11 cellular contexts compared by ENCODE assay signal in genomic region chr3:197714251-197714650, GRCh38. TPM values are rescaled to one million over a fixed set of nuclear protein-coding genes. Genes with fewer than 3 reads are reported as not detected.
DNase-seq lines count a peak whose midpoint lies in the region; ATAC-seq and TF ChIP-seq lines count a peak whose summit lies in the region.
"Had no signal": no experiment of that assay in that cellular context is flagged by ENCODE, and none has a peak within 500 bp of the region (broad histone marks: within the 10 kb centered on the region; RNA-seq: fewer than 3 reads in every experiment).

No MANE protein-coding gene starts in this region.

- no peak overlapping the region for H2AFZ ChIP-seq in mammary epithelial cell (ENCODE audit: low read depth, low read length)

- H3K27me3 ChIP-seq in mammary epithelial cell (ENCODE audit: insufficient read depth, low read length) = no peaks in the 10 kb centered on the region
- H3K27me3 ChIP-seq in layer of hippocampus (ENCODE audit: control insufficient read depth, insufficient read depth, low read length) = no peaks in the 10 kb centered on the region
- H3K27me3 ChIP-seq in transverse colon = no peaks in the 10 kb centered on the region
- H3K27me3 ChIP-seq: brain microvascular endothelial cell, upper lobe of left lung had no signal

- no peak for DNase-seq in mammary epithelial cell
- DNase-seq in MCF 10A (ENCODE audit: unreplicated experiment) = no peak
- no peak for DNase-seq in SK-N-MC (ENCODE audit: low read depth, low spot score)
- DNase-seq in transverse colon = no peak
- DNase-seq in left colon = no peak
- no peak for DNase-seq in progenitor cell of endocrine pancreas (ENCODE audit: low spot score, unreplicated experiment)
- no peak for DNase-seq in stimulated activated CD8-positive, alpha-beta memory T cell treated with anti-CD3 and anti-CD28 coated beads, Interleukin-4, amount 100 ng/mL, for 48 hours
- DNase-seq: brain microvascular endothelial cell, NCI-H2081 treated with DMSO at 0.1 percent for 48 hours, upper lobe of left lung had no signal

- H4K20me1 ChIP-seq in mammary epithelial cell (ENCODE audit: insufficient read depth, low read length) = no peaks in the 10 kb centered on the region

- no peak for TF ChIP-seq CTCF in mammary epithelial cell (conservative IDR thresholded peaks at IDR 0.05 in 1 of 2, IDR thresholded peaks at IDR 0.05 in 1 of 2; ENCODE audit: extremely low read depth in 1 of 2, insufficient read depth in 1 of 2, low read depth in 1 of 2, low read length in 2 of 2)
- no peak for TF ChIP-seq CTCF in MCF 10A (IDR thresholded peaks at IDR 0.05; ENCODE audit: unreplicated experiment)
- TF ChIP-seq CTCF in transverse colon (IDR thresholded peaks at IDR 0.05) = no peak
- TF ChIP-seq CTCF in progenitor cell of endocrine pancreas (IDR thresholded peaks at IDR 0.05; ENCODE audit: unreplicated experiment) = no peak

- H3K4me1 Mint-ChIP-seq in MCF 10A (ENCODE audit: insufficient read depth, unreplicated experiment) (peaks cover 27% of the 10 kb centered on the region), progenitor cell of endocrine pancreas (ENCODE audit: low read depth) (no peaks in the 10 kb centered on the region)

- H3K36me3 ChIP-seq in mammary epithelial cell (ENCODE audit: insufficient read depth, low read length) (peaks cover 4% of the 10 kb centered on the region), SK-N-MC (ENCODE audit: insufficient read depth, low read length) (peaks cover 15% of the 10 kb centered on the region), transverse colon (peaks cover 0 to 4% (median 2%) of the 10 kb centered on the region in 4 donors)
- H3K36me3 ChIP-seq: brain microvascular endothelial cell had no signal

- no peak for TF ChIP-seq POLR2A in transverse colon (IDR thresholded peaks at IDR 0.05)

- POLR2A ChIA-PET in MCF 10A (lab: Yijun Ruan, JAX) = interaction anchor here (1.2 to 11.1 kb wide), 3 partner anchors 21 to 175 kb away, joined by 3 to 105 read pairs (median 63); partner anchors contain the start of genes FYTTD1 and RUBCN

- H3K9me3 Mint-ChIP-seq in MCF 10A (ENCODE audit: unreplicated experiment) (no peaks in the 10 kb centered on the region), progenitor cell of endocrine pancreas (ENCODE audit: low read depth) (no peaks in the 10 kb centered on the region)

- no peak for TF ChIP-seq EP300 in transverse colon (IDR thresholded peaks at IDR 0.05; ENCODE audit: low read depth)

- peaks cover 29% of the 10 kb centered on the region for H3K4me1 ChIP-seq in mammary epithelial cell (ENCODE audit: insufficient read depth, low read length)
- peaks cover 0 to 19% (median 14%) of the 10 kb centered on the region in 4 donors for H3K4me1 ChIP-seq in transverse colon

- H3K27ac Mint-ChIP-seq in MCF 10A (ENCODE audit: low read depth, unreplicated experiment) (no peak overlapping the region), progenitor cell of endocrine pancreas (no peak overlapping the region)

- H3K4me3 ChIP-seq in mammary epithelial cell (replicated peaks in 1 of 3; ENCODE audit: insufficient read depth in 1 of 3, low read depth in 2 of 3, low read length in 3 of 3) (no peak overlapping the region), SK-N-MC (no peak overlapping the region), transverse colon (no peak overlapping the region)
- H3K4me3 ChIP-seq: upper lobe of left lung had no signal

- H3K27me3 Mint-ChIP-seq in MCF 10A (ENCODE audit: insufficient read depth, unreplicated experiment) (no peaks in the 10 kb centered on the region), progenitor cell of endocrine pancreas (no peaks in the 10 kb centered on the region)

- H3K27ac ChIP-seq in mammary epithelial cell (ENCODE audit: insufficient read depth, low read depth, low read length) (peak overlapping the region; percentile 29), SK-N-MC (0 out of 2 replicates have a peak overlapping the region, but pooled peaks have one; percentile 33), layer of hippocampus (ENCODE audit: low read depth, low read length) (peak overlapping the region; percentile 6), transverse colon (peak overlapping the region; percentile 85 to 89 (median 87))

- H3K4me2 ChIP-seq in mammary epithelial cell (ENCODE audit: insufficient read depth, low read depth, low read length) = no peak overlapping the region

- in situ Hi-C loops in mammary epithelial cell (cut with MboI; ENCODE audit: low sequenced_read_pairs in 2 of 2) = no loop called here
- in situ Hi-C loops in transverse colon (cut with MboI; ENCODE audit: low pct_ligation_motif_present in 1 of 4, low pct_unique_long_range_greater_than_20kb in 1 of 4, low sequenced_read_pairs in 3 of 4) = no loop called here

- no peak for ATAC-seq in left colon

- intact Hi-C loops in mammary epithelial cell (cut with micrococcal nuclease) (no loop called here), MCF 10A (cut with micrococcal nuclease) (no loop called here), transverse colon (cut with DNase I; ENCODE audit: low total_unique reads) (no loop called here), left colon (cut with DNase I, micrococcal nuclease) (no loop called here)

- peaks cover 6% of the 10 kb centered on the region for H3K36me3 Mint-ChIP-seq in MCF 10A (ENCODE audit: insufficient read depth, unreplicated experiment)
- H3K36me3 Mint-ChIP-seq in progenitor cell of endocrine pancreas (ENCODE audit: insufficient read depth) = peaks cover 11% of the 10 kb centered on the region

- no TSS peak for BruUV-seq in mammary epithelial cell (replicated peaks; lab: Mats Ljungman, UMichigan)
- no TSS peak for BruUV-seq in MCF 10A (replicated peaks; lab: Mats Ljungman, UMichigan)

- WGBS in mammary epithelial cell (ENCODE audit: low coverage, missing lambda C conversion rate) = 97% methylated on average over 4 of the region's 4 CpGs
- WGBS in transverse colon (ENCODE audit: low coverage in 1 of 2), 2 donors = 96% methylated on average over 4 of the region's 4 CpGs; no CpG with 5 or more reads in 1 of the 2 donors

- CTCF ChIA-PET in mammary epithelial cell (lab: Charles Lee; ENCODE audit: low non-redundant PET) (no interaction called here), MCF 10A (lab: Yijun Ruan, JAX) (interaction anchor here (1.4 kb wide), 1 partner anchor 82 kb away, joined by 7 read pairs; no protein-coding TSS in a partner anchor)

- H3K9me3 ChIP-seq in mammary epithelial cell (replicated peaks; ENCODE audit: insufficient read depth, low read length) (no peaks in the 10 kb centered on the region), SK-N-MC (ENCODE audit: low read depth, low read length) (no peaks in the 10 kb centered on the region; the same call in 1 of the 2 replicates), transverse colon (no peaks in the 10 kb centered on the region)
- H3K9me3 ChIP-seq: upper lobe of left lung had no signal

- H3K9ac ChIP-seq in mammary epithelial cell (ENCODE audit: insufficient read depth, low read length) (no peak overlapping the region), SK-N-MC (ENCODE audit: insufficient read length) (no peak overlapping the region)

- dilution Hi-C loops in mammary epithelial cell (cut with HindIII; ENCODE audit: low sequenced_read_pairs) = no loop called here

- H3K4me3 Mint-ChIP-seq in MCF 10A (ENCODE audit: unreplicated experiment) (no peak overlapping the region), progenitor cell of endocrine pancreas (ENCODE audit: low read depth) (no peak overlapping the region)

- peaks cover 61% of the 10 kb centered on the region for H3K79me2 ChIP-seq in mammary epithelial cell (ENCODE audit: insufficient read depth, low read length)

RNA-seq across cellular contexts. Expression of gene RUBCN, which starts 22.5 kb away (rescaled TPM):
- total RNA-seq in mammary epithelial cell (10 to 100 TPM; 21.0 to 32.6 TPM), MCF 10A (2022) (29.9 and 35.5 TPM in 2 replicates), transverse colon (10 to 100 TPM; 32.2 to 64.7 (median 54.8) TPM), left colon (10 to 100 TPM; 20.4 to 22.1 TPM), progenitor cell of endocrine pancreas (29.0 and 30.4 TPM in 2 replicates)
- polyA plus RNA-seq in mammary epithelial cell = 17.7 TPM
- polyA minus RNA-seq in mammary epithelial cell = 50.3 TPM

RNA-seq across cellular contexts. Expression of gene FYTTD1, which starts 35.4 kb away (rescaled TPM):
- total RNA-seq in mammary epithelial cell (10 to 100 TPM; 49.0 to 59.6 TPM), MCF 10A (2022) (45.9 and 46.3 TPM in 2 replicates), transverse colon (10 to 100 TPM; 18.3 to 94.6 (median 33.6) TPM), left colon (10 to 100 TPM; 32.6 to 37.5 TPM), progenitor cell of endocrine pancreas (42.3 and 50.8 TPM in 2 replicates)
- 21.9 TPM for polyA plus RNA-seq in mammary epithelial cell
- polyA minus RNA-seq in mammary epithelial cell = 24.3 TPM

Comparison
In these comparisons a context has a peak if more than half of its experiments do, and no peak if none do; other contexts are left out.
1. H3K27ac ChIP-seq: peak in every context shown above with its lines; median percentile 87 in transverse colon; 33 in SK-N-MC; 29 in mammary epithelial cell; 6 in layer of hippocampus.